In the genomic region with DNA sequence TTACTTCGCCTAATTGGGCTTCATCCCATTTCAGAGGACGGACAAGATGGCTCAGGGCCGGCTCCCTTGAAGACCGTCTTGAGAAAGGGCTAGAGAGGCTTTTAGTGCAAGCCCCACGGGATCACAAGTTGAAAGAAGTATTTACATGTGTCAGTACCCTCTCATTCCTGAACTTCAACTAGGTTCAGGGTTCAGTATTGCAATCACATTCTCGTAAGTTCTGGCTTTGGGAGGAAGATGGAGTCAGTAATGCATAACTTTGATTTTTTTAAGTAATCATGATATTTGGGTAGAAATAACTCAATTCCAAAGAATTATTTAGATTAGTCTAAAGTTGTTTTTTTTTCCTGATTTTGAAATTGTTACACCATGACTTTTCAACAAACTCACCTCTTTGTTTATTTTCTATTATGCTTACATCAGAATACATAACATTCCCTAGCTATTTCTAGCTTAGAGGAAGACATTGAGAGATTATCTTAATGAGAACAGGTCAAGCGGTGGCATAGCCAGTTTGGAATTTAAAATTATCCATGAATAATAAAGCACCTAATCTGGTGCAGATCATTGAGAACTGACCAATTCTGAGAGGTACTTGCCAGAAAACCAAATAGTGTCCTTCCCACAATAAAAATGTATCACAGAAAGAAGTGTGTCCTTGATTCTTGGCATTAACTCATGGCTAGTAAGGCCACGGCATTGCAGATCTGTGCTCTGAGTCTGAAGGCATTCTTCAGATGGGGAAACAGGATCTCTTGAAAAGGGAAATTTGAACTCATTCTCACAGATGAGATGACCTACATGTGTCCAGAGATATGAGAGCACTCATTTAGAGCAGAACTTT, we compare ENCODE assay signal across 15 cellular contexts.
DNase-seq lines count a peak whose midpoint lies in the region; ATAC-seq and TF ChIP-seq lines count a peak whose summit lies in the region.
"Had no signal": no experiment of that assay in that cellular context is flagged by ENCODE, and none has a peak within 500 bp of the region (broad histone marks: within the 10 kb centered on the region; RNA-seq: fewer than 3 reads in every experiment).

No MANE protein-coding gene starts in this region.

- H2AFZ ChIP-seq in ACC112 (ENCODE audit: low read length, unreplicated experiment), result peak overlapping the region; percentile 68

- H3K9me3 Mint-ChIP-seq in activated CD8-positive, alpha-beta memory T cell treated with anti-CD3 and anti-CD28 coated beads, Interleukin-2, amount 10 ng/mL, durations not matched to agents 7 days and 5 days (ENCODE audit: low read depth), result no peaks in the 10 kb centered on the region
- H3K9me3 Mint-ChIP-seq: activated naive CD8-positive, alpha-beta T cell treated with anti-CD3 and anti-CD28 coated beads, Interleukin-2, amount 10 ng/mL, durations not matched to agents 7 days and 5 days; stimulated activated naive B cell treated with anti-CD40 and anti-IgM and Interleukin-4, amounts not matched to agents 10 μg/mL and 1 μg/mL and 100 μg/mL, for 72 hours had no signal

- H3K27ac ChIP-seq in ACC112 (ENCODE audit: low read depth, low read length) (peak overlapping the region; percentile 97), SJSA1 (peak overlapping the region; percentile 60), ovary (peak overlapping the region; percentile 60 to 85)

- TF ChIP-seq POLR2A in ovary (IDR thresholded peaks at IDR 0.05), result no peak

- no peaks in the 10 kb centered on the region for H3K36me3 Mint-ChIP-seq in activated CD8-positive, alpha-beta memory T cell treated with anti-CD3 and anti-CD28 coated beads, Interleukin-2, amount 10 ng/mL, durations not matched to agents 7 days and 5 days
- H3K36me3 Mint-ChIP-seq: activated naive CD8-positive, alpha-beta T cell treated with anti-CD3 and anti-CD28 coated beads, Interleukin-2, amount 10 ng/mL, durations not matched to agents 7 days and 5 days; naive thymus-derived CD8-positive, alpha-beta T cell; stimulated activated naive B cell treated with anti-CD40 and anti-IgM and Interleukin-4, amounts not matched to agents 10 μg/mL and 1 μg/mL and 100 μg/mL, for 72 hours had no signal

- intact Hi-C loops in ovary (cut with DNase I) (loop anchor here in 3 of 4 donors (5.0 to 10.0 kb wide), 6 partner anchors 53 to 857 kb away; partner anchors contain the start of gene HSPA8 (in 1 of the 3)), mucosa of descending colon (cut with DNase I, micrococcal nuclease) (loop anchor here in 1 of 2 donors (5.0 to 10.0 kb wide), 2 partner anchors 103 to 299 kb away; no protein-coding TSS in a partner anchor)

- H3K4me1 Mint-ChIP-seq in activated CD8-positive, alpha-beta memory T cell treated with anti-CD3 and anti-CD28 coated beads, Interleukin-2, amount 10 ng/mL, durations not matched to agents 7 days and 5 days, result no peaks in the 10 kb centered on the region
- H3K4me1 Mint-ChIP-seq: activated naive CD8-positive, alpha-beta T cell treated with anti-CD3 and anti-CD28 coated beads, Interleukin-2, amount 10 ng/mL, durations not matched to agents 7 days and 5 days; B cell; naive thymus-derived CD8-positive, alpha-beta T cell; stimulated activated naive B cell treated with anti-CD40 and anti-IgM and Interleukin-4, amounts not matched to agents 10 μg/mL and 1 μg/mL and 100 μg/mL, for 72 hours had no signal

- CTCF ChIA-PET in activated CD8-positive, alpha-beta memory T cell treated with anti-CD3 and anti-CD28 coated beads, Interleukin-2, amount 10 ng/mL, durations not matched to agents 7 days and 5 days (lab: Charles Lee), result no interaction called here

- H3K9me3 ChIP-seq in SJSA1 (replicated peaks) (no peaks in the 10 kb centered on the region), ovary (no peaks in the 10 kb centered on the region), mucosa of descending colon (no peaks in the 10 kb centered on the region)

- peak overlapping the region; percentile 45 for H3K4me3 ChIP-seq in ACC112 (ENCODE audit: low read depth, low read length)
- H3K4me3 ChIP-seq in SJSA1, result no peak overlapping the region
- no peak overlapping the region for H3K4me3 ChIP-seq in ovary
- H3K4me3 ChIP-seq in mucosa of descending colon, result no peak overlapping the region

- no peak for TF ChIP-seq EP300 in ovary (IDR thresholded peaks at IDR 0.05)

- no peak overlapping the region for H3K27ac Mint-ChIP-seq in activated CD8-positive, alpha-beta memory T cell treated with anti-CD3 and anti-CD28 coated beads, Interleukin-2, amount 10 ng/mL, durations not matched to agents 7 days and 5 days
- H3K27ac Mint-ChIP-seq: activated CD8-positive, alpha-beta T cell treated with anti-CD3 and anti-CD28 coated beads, Interleukin-2, amount 10 ng/mL, durations not matched to agents 7 days and 5 days; activated naive CD8-positive, alpha-beta T cell treated with anti-CD3 and anti-CD28 coated beads, Interleukin-2, amount 10 ng/mL, durations not matched to agents 7 days and 5 days; B cell; naive thymus-derived CD8-positive, alpha-beta T cell; stimulated activated naive B cell treated with anti-CD40 and anti-IgM and Interleukin-4, amounts not matched to agents 10 μg/mL and 1 μg/mL and 100 μg/mL, for 72 hours had no signal

- ATAC-seq in mucosa of descending colon, result no peak
- ATAC-seq in activated CD8-positive, alpha-beta memory T cell treated with anti-CD3 and anti-CD28 coated beads, Interleukin-2, amount 10 ng/mL, durations not matched to agents 7 days and 5 days, result no peak
- no peak for ATAC-seq in GM19463 (IDR thresholded peaks at IDR 0.05; ENCODE audit: unreplicated experiment)
- ATAC-seq: activated CD8-positive, alpha-beta T cell treated with anti-CD3 and anti-CD28 coated beads, Interleukin-2, amount 10 ng/mL, durations not matched to agents 7 days and 5 days; naive thymus-derived CD8-positive, alpha-beta T cell; stimulated activated naive B cell treated with anti-CD40 and anti-IgM and Interleukin-4, amounts not matched to agents 10 μg/mL and 1 μg/mL and 100 μg/mL, for 72 hours had no signal

- H3K4me3 Mint-ChIP-seq in activated CD8-positive, alpha-beta memory T cell treated with anti-CD3 and anti-CD28 coated beads, Interleukin-2, amount 10 ng/mL, durations not matched to agents 7 days and 5 days, result no peak overlapping the region
- H3K4me3 Mint-ChIP-seq: activated CD8-positive, alpha-beta T cell treated with anti-CD3 and anti-CD28 coated beads, Interleukin-2, amount 10 ng/mL, durations not matched to agents 7 days and 5 days; activated naive CD8-positive, alpha-beta T cell treated with anti-CD3 and anti-CD28 coated beads, Interleukin-2, amount 10 ng/mL, durations not matched to agents 7 days and 5 days; B cell; naive thymus-derived CD8-positive, alpha-beta T cell; stimulated activated naive B cell treated with anti-CD40 and anti-IgM and Interleukin-4, amounts not matched to agents 10 μg/mL and 1 μg/mL and 100 μg/mL, for 72 hours had no signal

- TF ChIP-seq CTCF in ovary (IDR thresholded peaks at IDR 0.05) (no peak), mucosa of descending colon (IDR thresholded peaks at IDR 0.05) (no peak)

- H3K27me3 Mint-ChIP-seq in activated CD8-positive, alpha-beta memory T cell treated with anti-CD3 and anti-CD28 coated beads, Interleukin-2, amount 10 ng/mL, durations not matched to agents 7 days and 5 days, result peaks cover 5% of the 10 kb centered on the region

- DNase-seq in SJSA1 (ENCODE audit: low read depth in 1 of 2, low spot score in 2 of 2), result peak in 1 of 2 experiments; percentile 55
- peak; percentile 95 for DNase-seq in fibroblast of peridontal ligament (ENCODE audit: extremely low read depth)
- no peak for DNase-seq in ovary
- no peak for DNase-seq in NCI-H748 (lab: John Stamatoyannopoulos, UW; ENCODE audit: unreplicated experiment)
- DNase-seq in mucosa of descending colon, result no peak
- no peak for DNase-seq in activated CD8-positive, alpha-beta memory T cell treated with anti-CD3 and anti-CD28 coated beads, Interleukin-2, amount 10 ng/mL, durations not matched to agents 7 days and 5 days
- DNase-seq: activated CD8-positive, alpha-beta T cell treated with anti-CD3 and anti-CD28 coated beads, Interleukin-2, amount 10 ng/mL, durations not matched to agents 7 days and 5 days; activated naive CD8-positive, alpha-beta T cell treated with anti-CD3 and anti-CD28 coated beads, Interleukin-2, amount 10 ng/mL, durations not matched to agents 7 days and 5 days; naive thymus-derived CD8-positive, alpha-beta T cell; NCI-H187 treated with DMSO at 0.1 percent for 48 hours; stimulated activated naive B cell treated with anti-CD40 and anti-IgM and Interleukin-4, amounts not matched to agents 10 μg/mL and 1 μg/mL and 100 μg/mL, for 72 hours; T-helper 2 cell had no signal

- H3K4me1 ChIP-seq in ACC112 (ENCODE audit: control insufficient read depth, insufficient read depth, low read length, unreplicated experiment) (peaks cover 78% of the 10 kb centered on the region), SJSA1 (replicated peaks) (peaks cover 41% of the 10 kb centered on the region), ovary (ENCODE audit: insufficient read depth) (peaks cover 16% of the 10 kb centered on the region), mucosa of descending colon (ENCODE audit: low read depth) (peaks cover under 1% of the 10 kb centered on the region)

- H3K79me2 ChIP-seq in ACC112 (ENCODE audit: control insufficient read depth, insufficient read depth, low read length, unreplicated experiment), result peaks cover 44% of the 10 kb centered on the region

- WGBS in ovary, 3 donors, result 15 to 34% (median 26%) methylated on average over 8 of the region's 8 CpGs

- H3K27me3 ChIP-seq in ACC112 (ENCODE audit: insufficient read depth, low read length), result no peaks in the 10 kb centered on the region
- no peaks in the 10 kb centered on the region for H3K27me3 ChIP-seq in SJSA1 (replicated peaks)
- no peaks in the 10 kb centered on the region for H3K27me3 ChIP-seq in ovary

- H3K36me3 ChIP-seq in ACC112 (ENCODE audit: insufficient read depth, low read length) (no peaks in the 10 kb centered on the region), SJSA1 (no peaks in the 10 kb centered on the region), ovary (no peaks in the 10 kb centered on the region), mucosa of descending colon (ENCODE audit: low read depth) (no peaks in the 10 kb centered on the region)
